ENCODE assay signal across 11 cellular contexts in the genomic region with DNA sequence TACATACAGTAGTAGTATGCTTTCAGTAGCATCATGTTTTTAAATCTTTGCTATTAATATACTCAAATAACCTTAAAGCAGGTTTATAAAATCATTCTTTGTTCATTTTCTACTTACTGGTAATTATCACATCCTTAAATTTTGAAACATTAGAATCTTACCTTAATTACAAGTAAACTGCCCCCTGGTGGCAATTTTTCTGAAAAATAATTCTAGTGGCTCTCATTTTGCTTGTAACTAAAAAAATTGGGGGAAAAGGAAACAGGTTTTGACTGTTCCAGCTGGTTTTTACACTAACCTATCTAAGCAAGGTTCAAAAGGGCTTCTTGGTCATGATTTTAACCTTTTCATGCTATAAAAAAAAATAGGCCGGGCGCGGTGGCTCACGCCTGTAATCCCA. TPM values are rescaled to one million over a fixed set of nuclear protein-coding genes. Genes with fewer than 3 reads are reported as not detected.
DNase-seq lines count a peak whose midpoint lies in the region; ATAC-seq and TF ChIP-seq lines count a peak whose summit lies in the region.
"Had no signal": no experiment of that assay in that cellular context is flagged by ENCODE, and none has a peak within 500 bp of the region (broad histone marks: within the 10 kb centered on the region; RNA-seq: fewer than 3 reads in every experiment).

No MANE protein-coding gene starts in this region.

- DNase-seq in heart left ventricle (no peak), cardiac septum (ENCODE audit: low spot score) (no peak), fibroblast of lung (ENCODE audit: low read depth in 2 of 2) (peak; percentile 14 to 38), superior temporal gyrus (ENCODE audit: extremely low spot score) (peak; percentile 58)
- DNase-seq: GF-D8 had no signal

- H3K79me2 ChIP-seq in OCI-LY1 (ENCODE audit: insufficient read depth, low read length): no peaks in the 10 kb centered on the region
- H3K79me2 ChIP-seq in fibroblast of lung (ENCODE audit: control insufficient read depth, insufficient read depth, low read length): no peaks in the 10 kb centered on the region

- H4K20me1 ChIP-seq in OCI-LY1 (ENCODE audit: insufficient read depth, low read length) (no peaks in the 10 kb centered on the region), fibroblast of lung (ENCODE audit: control insufficient read depth, extremely low read depth, insufficient read depth, low read length) (no peaks in the 10 kb centered on the region)

- H3K4me3 ChIP-seq in heart left ventricle (no peak overlapping the region), OCI-LY1 (ENCODE audit: low read depth, low read length, poor library complexity, severe bottlenecking) (no peak overlapping the region), fibroblast of lung (replicated peaks in 1 of 4; ENCODE audit: control extremely low read depth in 1 of 4, insufficient read depth in 1 of 4, low read depth in 3 of 4, low read length in 4 of 4) (no peak overlapping the region)
- H3K4me3 ChIP-seq: SK-N-MC had no signal

- H2AFZ ChIP-seq in OCI-LY1 (ENCODE audit: low read length): no peak overlapping the region
- H2AFZ ChIP-seq in fibroblast of lung (ENCODE audit: low read length): no peak overlapping the region

- no peaks in the 10 kb centered on the region for H3K4me1 ChIP-seq in heart left ventricle
- no peaks in the 10 kb centered on the region for H3K4me1 ChIP-seq in OCI-LY1 (ENCODE audit: insufficient read depth, low read length, severe bottlenecking)
- no peaks in the 10 kb centered on the region for H3K4me1 ChIP-seq in fibroblast of lung (ENCODE audit: control insufficient read depth, extremely low read depth, insufficient read depth, low read length)

- ATAC-seq in heart left ventricle (no peak), GM21390 (IDR thresholded peaks at IDR 0.05; ENCODE audit: unreplicated experiment) (no peak), GM21381 (IDR thresholded peaks at IDR 0.05; ENCODE audit: unreplicated experiment) (no peak), HG03432 (IDR thresholded peaks at IDR 0.05; ENCODE audit: unreplicated experiment) (no peak)
- ATAC-seq: naive thymus-derived CD4-positive, alpha-beta T cell had no signal

- no peak overlapping the region for H3K4me2 ChIP-seq in OCI-LY1 (ENCODE audit: low read length)
- no peak overlapping the region for H3K4me2 ChIP-seq in fibroblast of lung (ENCODE audit: extremely low read depth, insufficient read depth, low read length)

- 94 to 97% (median 95%) methylated on average over 4 of the region's 4 CpGs for WGBS in heart left ventricle, 4 donors

- H3K36me3 ChIP-seq in heart left ventricle: no peaks in the 10 kb centered on the region
- no peaks in the 10 kb centered on the region for H3K36me3 ChIP-seq in OCI-LY1 (ENCODE audit: insufficient read depth, low read length)
- no peaks in the 10 kb centered on the region for H3K36me3 ChIP-seq in fibroblast of lung (ENCODE audit: control insufficient read depth, insufficient read depth, low read length)

- H3K9me3 ChIP-seq in heart left ventricle (no peaks in the 10 kb centered on the region), OCI-LY1 (ENCODE audit: low read length) (no peaks in the 10 kb centered on the region), fibroblast of lung (ENCODE audit: control insufficient read depth, insufficient read depth, low read depth, low read length) (no peaks in the 10 kb centered on the region)

- intact Hi-C loops in heart left ventricle (cut with DNase I): no loop called here
- intact Hi-C loops in cardiac septum (cut with DNase I): no loop called here

- H3F3A ChIP-seq in OCI-LY1 (ENCODE audit: insufficient read depth, low read length): no peaks in the 10 kb centered on the region; the same call in 1 of the 2 replicates

- H3K27me3 ChIP-seq in heart left ventricle: no peaks in the 10 kb centered on the region
- no peaks in the 10 kb centered on the region for H3K27me3 ChIP-seq in OCI-LY1 (ENCODE audit: insufficient read depth, low read length)
- H3K27me3 ChIP-seq in fibroblast of lung (ENCODE audit: control insufficient read depth, insufficient read depth, low read length): no peaks in the 10 kb centered on the region

- H3K9ac ChIP-seq in OCI-LY1 (ENCODE audit: low read length): no peak overlapping the region
- H3K9ac ChIP-seq in fibroblast of lung (ENCODE audit: insufficient read depth, low read length): no peak overlapping the region

- TF ChIP-seq CTCF in heart left ventricle (IDR thresholded peaks at IDR 0.05) (peak in 10 of 12 donors; percentile 8 to 44 (median 30)), OCI-LY1 (IDR thresholded peaks at IDR 0.05; ENCODE audit: low read length) (peak; percentile 60), fibroblast of lung (conservative IDR thresholded peaks at IDR 0.05 in 1 of 2, IDR thresholded peaks at IDR 0.05 in 1 of 2; ENCODE audit: low read depth in 1 of 2, low read length in 2 of 2) (peak; percentile 6 to 37)

- TF ChIP-seq POLR2A in heart left ventricle (IDR thresholded peaks at IDR 0.05): no peak

- H3K9me2 ChIP-seq in OCI-LY1 (ENCODE audit: low read depth, low read length): no peaks in the 10 kb centered on the region

- no peak overlapping the region for H3K27ac ChIP-seq in heart left ventricle
- no peak overlapping the region for H3K27ac ChIP-seq in OCI-LY1 (ENCODE audit: low read depth, low read length, poor library complexity, severe bottlenecking)
- H3K27ac ChIP-seq in fibroblast of lung (ENCODE audit: insufficient read depth, low read length): no peak overlapping the region

RNA-seq across cellular contexts. Expression of gene DCAF4L1, which starts 18.5 kb away (rescaled TPM):
- total RNA-seq in heart left ventricle (under 1 TPM; 0.05 to 0.46 (median 0.27) TPM), cardiac septum (0.46 TPM), fibroblast of lung (under 0.01 and 0.17 TPM in 2 replicates)
- polyA plus RNA-seq in heart left ventricle (under 1 TPM; 0.11 to 0.15 TPM), fibroblast of lung (0.01 and 0.02 TPM in 2 replicates)
- polyA plus RNA-seq in fibroblast of lung (2012): not detected in 2 replicates
- not detected in 2 replicates for polyA minus RNA-seq in fibroblast of lung (ENCODE audit: low replicate concordance)

RNA-seq across cellular contexts. Expression of gene SLC30A9, which starts 27.2 kb away (rescaled TPM):
- total RNA-seq in heart left ventricle (10 to 100 TPM; 48.9 to 99.2 (median 74.5) TPM), cardiac septum (65.3 TPM), fibroblast of lung (41.9 and 56.5 TPM in 2 replicates)
- polyA plus RNA-seq in heart left ventricle (10 to 100 TPM; 10.3 to 31.7 TPM), fibroblast of lung (56.3 and 65.2 TPM in 2 replicates)
- 41.2 and 44.9 TPM in 2 replicates for polyA plus RNA-seq in fibroblast of lung (2012)
- polyA minus RNA-seq in fibroblast of lung (ENCODE audit: low replicate concordance): 14.3 and 16.7 TPM in 2 replicates

RNA-seq across cellular contexts. Expression of gene TMEM33, which starts 27.9 kb away (rescaled TPM):
- total RNA-seq in heart left ventricle (10 to 100 TPM; 22.6 to 41.5 (median 27.8) TPM), cardiac septum (27.2 TPM), fibroblast of lung (31.1 and 39.0 TPM in 2 replicates)
- polyA plus RNA-seq in heart left ventricle (10 to 100 TPM in 1 of 2 donors, 1 to 10 TPM in 1; 5.4 to 18.4 TPM), fibroblast of lung (39.3 and 39.9 TPM in 2 replicates)
- 25.9 and 30.5 TPM in 2 replicates for polyA plus RNA-seq in fibroblast of lung (2012)
- 64.2 and 123 TPM in 2 replicates for polyA minus RNA-seq in fibroblast of lung (ENCODE audit: low replicate concordance)

Comparison
In these comparisons a context has a peak if more than half of its experiments do, and no peak if none do; other contexts are left out.
1. DNase-seq: peak in fibroblast of lung (2 of 2) and superior temporal gyrus (single experiment); none in heart left ventricle (0 of 5) and cardiac septum (single experiment).
2. Peak in every context shown above with its lines, with median percentiles within 50 percentile points of each other: CTCF ChIP-seq.